In the genomic region with DNA sequence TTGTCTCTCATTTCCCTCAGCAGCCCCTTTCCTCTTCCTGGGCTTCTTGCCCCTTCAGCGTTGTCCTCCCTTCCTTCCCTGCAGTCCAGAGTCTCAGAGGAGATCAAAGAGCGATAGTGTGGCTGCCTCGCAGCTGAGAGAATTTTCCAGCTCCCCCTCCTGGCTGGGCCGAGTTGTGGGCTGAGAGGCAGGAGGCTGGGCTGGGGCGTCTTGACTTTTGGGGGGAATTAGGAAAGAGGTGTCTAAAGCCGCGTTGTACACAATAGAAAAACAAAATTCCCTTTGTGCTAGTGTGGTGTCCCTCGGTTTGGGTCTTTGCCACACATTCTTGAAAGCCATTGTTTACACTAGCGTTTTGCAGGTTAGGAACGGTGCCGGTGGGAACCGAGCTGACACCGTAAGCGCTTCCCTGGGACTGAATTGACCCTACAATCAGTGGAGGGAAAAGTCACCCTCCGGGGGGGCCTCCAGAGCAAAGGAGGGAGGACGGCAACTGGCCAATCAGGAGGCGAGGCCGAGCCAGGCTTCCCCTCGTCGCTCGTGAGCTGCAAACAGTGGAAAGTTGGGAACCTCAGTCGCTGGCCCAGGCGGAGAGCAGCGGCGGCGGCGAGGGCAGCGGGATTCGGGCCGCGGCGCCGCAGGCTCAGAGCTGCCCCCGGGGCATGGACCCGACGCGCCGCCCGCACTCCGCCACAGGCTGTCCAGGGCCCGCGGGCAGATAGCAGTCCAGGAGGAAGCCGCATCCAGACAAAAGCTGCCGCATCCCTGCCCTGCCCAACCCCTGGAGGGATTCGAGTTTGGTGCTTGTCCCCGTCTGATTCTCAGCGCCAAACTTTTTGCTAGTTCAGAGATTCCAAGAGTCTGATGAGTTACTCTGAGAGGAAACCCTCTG, we compare ENCODE assay signal across 8 cellular contexts. TPM values are rescaled to one million over a fixed set of nuclear protein-coding genes. Genes with fewer than 3 reads are reported as not detected.
A peak's percentile ranks its signal among the peaks of the same experiment; 100 is the strongest.
DNase-seq lines count a peak whose midpoint lies in the region; ATAC-seq and TF ChIP-seq lines count a peak whose summit lies in the region.

A gene (plus strand): TSS at position 574 of the 892 bp plus-strand sequence. CDS start 389 bp downstream, outside the sequence.

- in situ Hi-C loops in astrocyte of the cerebellum (cut with HindIII; ENCODE audit: low sequenced_read_pairs) = no loop called here

- H3K79me2 ChIP-seq in PC-3 (ENCODE audit: low read length) = no peaks in the 10 kb centered on the region

- peak within 1 kb of the TSS in 1 of 8 donors; percentile 8 for H3K27ac Mint-ChIP-seq in CD8-positive, alpha-beta memory T cell
- H3K27ac Mint-ChIP-seq in HFFc6 = peak within 1 kb of the TSS; percentile 47

- H3K4me3 ChIP-seq in CD8-positive, alpha-beta memory T cell (ENCODE audit: low read length) = peak within 1 kb of the TSS; percentile 3
- H3K4me3 ChIP-seq in PC-3 (ENCODE audit: low read length) (peak within 1 kb of the TSS; percentile 80), astrocyte of the cerebellum (ENCODE audit: low read depth, low read length) (peak within 1 kb of the TSS; percentile 51)

- ATAC-seq in PC-3 = peak; percentile 81
- no peak for ATAC-seq in GM21515 (IDR thresholded peaks at IDR 0.05; ENCODE audit: unreplicated experiment)

- H3K4me2 ChIP-seq in PC-3 (ENCODE audit: low read length) = peak within 1 kb of the TSS; percentile 88

- H3K27me3 ChIP-seq in CD8-positive, alpha-beta memory T cell (ENCODE audit: insufficient read depth, low read length, poor library complexity, severe bottlenecking) = peaks cover 13% of the 10 kb centered on the region
- H3K27me3 ChIP-seq in PC-3 (ENCODE audit: low read length) = no peaks in the 10 kb centered on the region

- no peaks in the 10 kb centered on the region for H4K20me1 ChIP-seq in PC-3 (ENCODE audit: low read length)

- H3K4me3 Mint-ChIP-seq in CD8-positive, alpha-beta memory T cell = peak within 1 kb of the TSS; percentile 3 to 75 (median 70)
- H3K4me3 Mint-ChIP-seq in HFFc6 = peak within 1 kb of the TSS; percentile 85

- peaks cover 0 to 16% (median 1%) of the 10 kb centered on the region in 3 donors for H3K36me3 Mint-ChIP-seq in CD8-positive, alpha-beta memory T cell
- H3K36me3 Mint-ChIP-seq in HFFc6 (ENCODE audit: low read depth) = no peaks in the 10 kb centered on the region

- peak within 1 kb of the TSS; percentile 54 for H3K9ac ChIP-seq in PC-3 (ENCODE audit: low read length)

- H3K4me1 Mint-ChIP-seq in CD8-positive, alpha-beta memory T cell = peaks cover 16 to 19% (median 19%) of the 10 kb centered on the region in 3 donors
- H3K4me1 Mint-ChIP-seq in HFFc6 (ENCODE audit: low read depth) = peaks cover 23% of the 10 kb centered on the region

- H3K9me3 ChIP-seq in CD8-positive, alpha-beta memory T cell (ENCODE audit: low read length) = no peaks in the 10 kb centered on the region
- no peaks in the 10 kb centered on the region for H3K9me3 ChIP-seq in PC-3 (ENCODE audit: low read length)

- peak within 1 kb of the TSS; percentile 96 for H2AFZ ChIP-seq in PC-3 (ENCODE audit: low read length)

- H3F3A ChIP-seq in PC-3 (ENCODE audit: low read length, unreplicated experiment) = no peaks in the 10 kb centered on the region

- peak in 2 of 5 donors; percentile 1 to 38 for DNase-seq in CD8-positive, alpha-beta memory T cell
- peak; percentile 46 for DNase-seq in HFFc6
- peak; percentile 47 for DNase-seq in PC-3
- peak; percentile 29 for DNase-seq in astrocyte of the cerebellum (ENCODE audit: low read depth)
- DNase-seq in hepatic stellate cell (ENCODE audit: low spot score) = peak; percentile 64
- peak; percentile 18 for DNase-seq in pons (ENCODE audit: low spot score)
- no peak for DNase-seq in cerebellar nuclear complex (lab: John Stamatoyannopoulos, UW)

- H3K9me3 Mint-ChIP-seq in CD8-positive, alpha-beta memory T cell = peaks cover 15 to 34% (median 20%) of the 10 kb centered on the region in 5 donors
- H3K9me3 Mint-ChIP-seq in HFFc6 = no peaks in the 10 kb centered on the region

- no peaks in the 10 kb centered on the region for H3K9me2 ChIP-seq in PC-3 (replicated peaks; ENCODE audit: low read length)

- no peaks in the 10 kb centered on the region for H3K36me3 ChIP-seq in CD8-positive, alpha-beta memory T cell (ENCODE audit: insufficient read depth, low read length)
- no peaks in the 10 kb centered on the region for H3K36me3 ChIP-seq in PC-3 (ENCODE audit: low read depth, low read length)

- peaks cover 49 to 72% of the 10 kb centered on the region in 2 donors for H3K27me3 Mint-ChIP-seq in CD8-positive, alpha-beta memory T cell
- H3K27me3 Mint-ChIP-seq in HFFc6 (ENCODE audit: insufficient read depth) = peaks cover 4% of the 10 kb centered on the region

- POLR2A ChIA-PET in CD8-positive, alpha-beta memory T cell (lab: Charles Lee) = no interaction called here
- POLR2A ChIA-PET in PC-3 (lab: Charles Lee; ENCODE audit: unreplicated experiment) = interaction anchor here (0.6 kb wide), 1 partner anchor 132 kb away, joined by 5 read pairs; no protein-coding TSS in a partner anchor

- intact Hi-C loops in PC-3 (cut with micrococcal nuclease) = loop anchor here (1.0 kb wide), 1 partner anchor 120 kb away; no protein-coding TSS in a partner anchor

- no peak within 1 kb of the TSS for H3K27ac ChIP-seq in CD8-positive, alpha-beta memory T cell (ENCODE audit: low read depth, low read length)
- H3K27ac ChIP-seq in PC-3 (ENCODE audit: low read length) = no peak within 1 kb of the TSS

- no TSS peak for BruUV-seq in PC-3 (replicated peaks; lab: Mats Ljungman, UMichigan)

- TF ChIP-seq CTCF in HFFc6 (IDR thresholded peaks at IDR 0.05) (peak; percentile 63), PC-3 (conservative IDR thresholded peaks at IDR 0.05; ENCODE audit: low read depth, low read length) (peak; percentile 59), astrocyte of the cerebellum (IDR thresholded peaks at IDR 0.05; ENCODE audit: low read depth, low read length, missing control alignments) (peak; percentile 64)

- CTCF ChIA-PET in CD8-positive, alpha-beta memory T cell (lab: Charles Lee) = no interaction called here
- CTCF ChIA-PET in PC-3 (lab: Charles Lee) = interaction anchor here (2.4 kb wide), 1 partner anchor 13 kb away, joined by 8 read pairs; no protein-coding TSS in a partner anchor

- H3K4me1 ChIP-seq in CD8-positive, alpha-beta memory T cell (ENCODE audit: insufficient read depth, low read length) = no peaks in the 10 kb centered on the region
- H3K4me1 ChIP-seq in PC-3 (ENCODE audit: insufficient read depth, low read length) = peaks cover 13% of the 10 kb centered on the region; the same call in 1 of the 2 replicates

RNA-seq across cellular contexts. Expression of the gene that starts here (rescaled TPM):
- total RNA-seq in CD8-positive, alpha-beta memory T cell = under 1 TPM; 0.02 to 0.04 TPM
- not detected for polyA plus RNA-seq in CD8-positive, alpha-beta memory T cell
- 1 to 10 TPM; 1.2 to 1.8 (median 1.5) TPM for total RNA-seq in HFFc6 (2021; fragmentation: NEBNext Ultra II Directional; extraction: Animal tissue kit (Norgen Biotek cat#: 25700))
- 0.66 and 3.3 TPM in 2 replicates for total RNA-seq in PC-3 (2014; rRNA removed)

Comparison
In these comparisons a context has a peak if more than half of its experiments do, and no peak if none do; other contexts are left out.
1. DNase-seq: peak in HFFc6 (single experiment), PC-3 (single experiment), astrocyte of the cerebellum (single experiment), hepatic stellate cell (single experiment) and pons (single experiment); none in cerebellar nuclear complex (0 of 2).
2. H3K4me3 ChIP-seq: peak in every context shown above with its lines; median percentile 80 in PC-3; 51 in astrocyte of the cerebellum; 3 in CD8-positive, alpha-beta memory T cell.
3. Peak in every context shown above with its lines, with median percentiles within 50 percentile points of each other: CTCF ChIP-seq.